ENCODE assay signal across 15 cellular contexts in genomic region chr12:119245904-119246494, GRCh38.
"Had no signal": no experiment of that assay in that cellular context is flagged by ENCODE, and none has a peak within 500 bp of the region (broad histone marks: within the 10 kb centered on the region; RNA-seq: fewer than 3 reads in every experiment).

No MANE protein-coding gene starts in this region.

- H3K9me3 Mint-ChIP-seq: activated naive CD8-positive, alpha-beta T cell treated with anti-CD3 and anti-CD28 coated beads, Interleukin-2, amount 10 ng/mL, durations not matched to agents 7 days and 5 days; activated T-cell treated with anti-CD3 and anti-CD28 coated beads, Interleukin-2, amount 50 U/mL, for 72 hours; neural crest cell; stimulated activated effector memory CD8-positive, alpha-beta T cell treated with anti-CD3 and anti-CD28 coated beads, Interleukin-12 subunit alpha, Interleukin-12 subunit beta, amount 100 ng/mL, for 72 hours had no signal

- H3K27me3 Mint-ChIP-seq: activated CD4-positive, alpha-beta T cell treated with anti-CD3 and anti-CD28 coated beads for 36 hours; activated CD8-positive, alpha-beta T cell treated with anti-CD3 and anti-CD28 coated beads for 36 hours; activated naive CD8-positive, alpha-beta T cell treated with anti-CD3 and anti-CD28 coated beads, Interleukin-2, amount 10 ng/mL, durations not matched to agents 7 days and 5 days had no signal

- H3K27me3 ChIP-seq: pancreas, upper lobe of right lung had no signal

- H3K4me3 ChIP-seq: pancreas, smooth muscle cell, upper lobe of right lung had no signal

- DNase-seq: activated CD4-positive, alpha-beta T cell treated with anti-CD3 and anti-CD28 coated beads for 36 hours; activated CD8-positive, alpha-beta memory T cell treated with anti-CD3 and anti-CD28 coated beads, Interleukin-2, amount 50 U/mL, for 4 hours; activated CD8-positive, alpha-beta T cell treated with anti-CD3 and anti-CD28 coated beads for 36 hours; activated naive CD8-positive, alpha-beta T cell treated with anti-CD3 and anti-CD28 coated beads, Interleukin-2, amount 10 ng/mL, durations not matched to agents 7 days and 5 days; activated T-cell treated with anti-CD3 and anti-CD28 coated beads, Interleukin-2, amount 50 U/mL, for 72 hours; anterior cingulate cortex; effector CD8-positive, alpha-beta T cell; mesendoderm; pancreas; T1000; upper lobe of right lung had no signal

- H3K4me2 ChIP-seq: smooth muscle cell had no signal

- H3K9me3 ChIP-seq: pancreas, upper lobe of right lung had no signal

- H3K4me1 ChIP-seq: pancreas, upper lobe of right lung had no signal

- H3K4me3 Mint-ChIP-seq: activated CD4-positive, alpha-beta T cell treated with anti-CD3 and anti-CD28 coated beads for 36 hours; activated CD8-positive, alpha-beta T cell treated with anti-CD3 and anti-CD28 coated beads for 36 hours; activated naive CD8-positive, alpha-beta T cell treated with anti-CD3 and anti-CD28 coated beads, Interleukin-2, amount 10 ng/mL, durations not matched to agents 7 days and 5 days; activated T-cell treated with anti-CD3 and anti-CD28 coated beads, Interleukin-2, amount 50 U/mL, for 72 hours; neural crest cell; stimulated activated effector memory CD8-positive, alpha-beta T cell treated with anti-CD3 and anti-CD28 coated beads, Interleukin-12 subunit alpha, Interleukin-12 subunit beta, amount 100 ng/mL, for 72 hours had no signal

- H3K27ac Mint-ChIP-seq: activated CD4-positive, alpha-beta T cell treated with anti-CD3 and anti-CD28 coated beads for 36 hours; activated CD8-positive, alpha-beta T cell treated with anti-CD3 and anti-CD28 coated beads for 36 hours; activated naive CD8-positive, alpha-beta T cell treated with anti-CD3 and anti-CD28 coated beads, Interleukin-2, amount 10 ng/mL, durations not matched to agents 7 days and 5 days; activated T-cell treated with anti-CD3 and anti-CD28 coated beads, Interleukin-2, amount 50 U/mL, for 72 hours; stimulated activated effector memory CD8-positive, alpha-beta T cell treated with anti-CD3 and anti-CD28 coated beads, Interleukin-12 subunit alpha, Interleukin-12 subunit beta, amount 100 ng/mL, for 72 hours had no signal

- ATAC-seq: activated CD4-positive, alpha-beta T cell treated with anti-CD3 and anti-CD28 coated beads for 36 hours; activated CD8-positive, alpha-beta T cell treated with anti-CD3 and anti-CD28 coated beads for 36 hours; activated T-cell treated with anti-CD3 and anti-CD28 coated beads, Interleukin-2, amount 50 U/mL, for 72 hours; pancreas; stimulated activated effector memory CD8-positive, alpha-beta T cell treated with anti-CD3 and anti-CD28 coated beads, Interleukin-12 subunit alpha, Interleukin-12 subunit beta, amount 100 ng/mL, for 72 hours; upper lobe of right lung had no signal

- H3K4me1 Mint-ChIP-seq: activated CD4-positive, alpha-beta T cell treated with anti-CD3 and anti-CD28 coated beads for 36 hours; activated naive CD8-positive, alpha-beta T cell treated with anti-CD3 and anti-CD28 coated beads, Interleukin-2, amount 10 ng/mL, durations not matched to agents 7 days and 5 days; neural crest cell; stimulated activated effector memory CD8-positive, alpha-beta T cell treated with anti-CD3 and anti-CD28 coated beads, Interleukin-12 subunit alpha, Interleukin-12 subunit beta, amount 100 ng/mL, for 72 hours had no signal

- H3K27ac ChIP-seq: pancreas, upper lobe of right lung, VCaP had no signal

- H3K36me3 ChIP-seq: pancreas, upper lobe of right lung had no signal

- H3K36me3 Mint-ChIP-seq: activated naive CD8-positive, alpha-beta T cell treated with anti-CD3 and anti-CD28 coated beads, Interleukin-2, amount 10 ng/mL, durations not matched to agents 7 days and 5 days; stimulated activated effector memory CD8-positive, alpha-beta T cell treated with anti-CD3 and anti-CD28 coated beads, Interleukin-12 subunit alpha, Interleukin-12 subunit beta, amount 100 ng/mL, for 72 hours had no signal
